20 cellular contexts compared by ENCODE assay signal in the genomic region with DNA sequence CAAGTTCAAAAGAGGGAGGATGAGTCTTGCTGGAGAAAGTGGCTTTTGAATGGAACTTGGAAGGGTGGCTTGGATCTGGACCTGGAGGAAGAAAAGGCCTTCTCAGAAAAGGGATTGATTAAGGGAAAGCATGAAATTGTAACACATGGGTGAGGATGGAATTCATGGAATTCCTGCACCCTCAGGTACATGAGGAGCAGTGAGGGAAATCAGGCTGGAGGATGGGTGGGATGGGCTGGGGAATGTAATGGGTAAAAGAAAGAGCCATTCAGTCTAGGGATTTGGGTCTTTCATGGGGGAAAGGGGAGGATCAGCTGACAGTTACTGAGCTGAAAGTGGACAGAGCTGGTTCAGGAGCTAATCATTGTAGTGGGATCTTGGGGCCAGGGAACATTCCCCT. TPM values are rescaled to one million over a fixed set of nuclear protein-coding genes. Genes with fewer than 3 reads are reported as not detected.
DNase-seq lines count a peak whose midpoint lies in the region; ATAC-seq and TF ChIP-seq lines count a peak whose summit lies in the region.
"Had no signal": no experiment of that assay in that cellular context is flagged by ENCODE, and none has a peak within 500 bp of the region (broad histone marks: within the 10 kb centered on the region; RNA-seq: fewer than 3 reads in every experiment).

No MANE protein-coding gene starts in this region.

- ATAC-seq in HG02981 (IDR thresholded peaks at IDR 0.05; ENCODE audit: unreplicated experiment), result no peak

- no peaks in the 10 kb centered on the region for H3K9me2 ChIP-seq in hepatocyte (replicated peaks; ENCODE audit: insufficient read depth)

- no peak for DNase-seq in hepatocyte (ENCODE audit: low spot score)
- DNase-seq in transverse colon, result no peak
- no peak for DNase-seq in NCI-H2196 (lab: John Stamatoyannopoulos, UW; ENCODE audit: unreplicated experiment)
- DNase-seq in activated gamma-delta T cell (lab: John Stamatoyannopoulos, UW), result no peak
- DNase-seq: C1 segment of cervical spinal cord; DMS 273 treated with DMSO at 0.1 percent for 48 hours; GDM1; H7; NCI-H1105 treated with DMSO at 0.1 percent for 48 hours; NCI-H187; NCI-H446; NK-92 treated with Interleukin-12 subunit alpha and Interleukin-12 subunit beta, amount 100 ng/mL, for 24 hours had no signal

- TF ChIP-seq POLR2A in transverse colon (IDR thresholded peaks at IDR 0.05), result no peak

- H3K4me3 ChIP-seq in hepatocyte, result no peak overlapping the region
- no peak overlapping the region for H3K4me3 ChIP-seq in muscle layer of colon (ENCODE audit: low read depth in 1 of 2, low read length in 2 of 2)
- H3K4me3 ChIP-seq in transverse colon, result no peak overlapping the region
- H3K4me3 ChIP-seq: SJSA1 had no signal

- no peaks in the 10 kb centered on the region for H3K27me3 ChIP-seq in hepatocyte
- no peaks in the 10 kb centered on the region for H3K27me3 ChIP-seq in muscle layer of colon (ENCODE audit: control insufficient read depth in 1 of 2, insufficient read depth in 2 of 2, low read length in 2 of 2)
- no peaks in the 10 kb centered on the region for H3K27me3 ChIP-seq in transverse colon
- H3K27me3 ChIP-seq: SJSA1 had no signal

- in situ Hi-C loops in transverse colon (cut with MboI; ENCODE audit: low pct_ligation_motif_present in 1 of 4, low pct_unique_long_range_greater_than_20kb in 1 of 4, low sequenced_read_pairs in 3 of 4), result loop anchor here in 3 of 4 donors (25.0 kb wide), 5 partner anchors 94 to 719 kb away; partner anchors contain the start of gene ZFP36L2 (in 2 of the 3)

- H3K9me3 ChIP-seq in hepatocyte (ENCODE audit: low read depth) (no peaks in the 10 kb centered on the region), muscle layer of colon (ENCODE audit: low read length) (no peaks in the 10 kb centered on the region), transverse colon (no peaks in the 10 kb centered on the region)
- H3K9me3 ChIP-seq: SJSA1 had no signal

- no peak for TF ChIP-seq CTCF in hepatocyte (IDR thresholded peaks at IDR 0.05; ENCODE audit: poor library complexity)
- TF ChIP-seq CTCF in transverse colon (IDR thresholded peaks at IDR 0.05), result no peak

- H3K27ac ChIP-seq in hepatocyte (peak overlapping the region; percentile 93), muscle layer of colon (ENCODE audit: low read depth, low read length) (peak overlapping the region; percentile 17), transverse colon (peak overlapping the region; percentile 68 to 82 (median 72))

- H3K36me3 ChIP-seq in hepatocyte (replicated peaks; ENCODE audit: insufficient read depth, low read depth) (no peaks in the 10 kb centered on the region), muscle layer of colon (ENCODE audit: insufficient read depth, low read length) (no peaks in the 10 kb centered on the region), transverse colon (no peaks in the 10 kb centered on the region)
- H3K36me3 ChIP-seq: SJSA1 had no signal

- no peak overlapping the region for H3K4me2 ChIP-seq in hepatocyte

- no peaks in the 10 kb centered on the region for H4K20me1 ChIP-seq in hepatocyte (ENCODE audit: insufficient read depth, poor library complexity, severe bottlenecking)

- H3K79me2 ChIP-seq in hepatocyte, result no peaks in the 10 kb centered on the region

- H2AFZ ChIP-seq in hepatocyte, result no peak overlapping the region

- intact Hi-C loops in transverse colon (cut with DNase I; ENCODE audit: low total_unique reads), result no loop called here

- H3K9ac ChIP-seq in muscle layer of colon (ENCODE audit: low read length), result no peak overlapping the region

- no peak for TF ChIP-seq RAD21 in Ishikawa (IDR thresholded peaks at IDR 0.05; ENCODE audit: low read depth)

- H3K4me1 ChIP-seq in hepatocyte (ENCODE audit: insufficient read depth), result peaks cover 36% of the 10 kb centered on the region
- peaks cover 41% of the 10 kb centered on the region for H3K4me1 ChIP-seq in muscle layer of colon (ENCODE audit: insufficient read depth, low read length)
- H3K4me1 ChIP-seq in transverse colon, result peaks cover 10 to 28% (median 17%) of the 10 kb centered on the region in 4 donors

- no peak for TF ChIP-seq EP300 in Ishikawa (IDR thresholded peaks at IDR 0.05; ENCODE audit: borderline replicate concordance)
- no peak for TF ChIP-seq EP300 in transverse colon (IDR thresholded peaks at IDR 0.05; ENCODE audit: low read depth)

TF ChIP-seq in Ishikawa, 13 proteins besides CTCF, POLR2A, EP300 and RAD21:
- TF ChIP-seq MAX (IDR thresholded peaks at IDR 0.05) (no peak), EGR1 (IDR thresholded peaks at IDR 0.05) (no peak), TEAD4 (IDR thresholded peaks at IDR 0.05) (peak; percentile 86), FOXM1 (IDR thresholded peaks at IDR 0.05; ENCODE audit: borderline replicate concordance, low read depth) (no peak)

RNA-seq across cellular contexts. Expression of gene HAAO, which starts 51.2 kb away (rescaled TPM):
- total RNA-seq in hepatocyte, result 18.1 and 22.0 TPM in 2 replicates
- polyA plus RNA-seq in hepatocyte, result 29.4 and 35.4 TPM in 2 replicates
- 10 to 100 TPM in 1 of 4 donors, 1 to 10 TPM in 2, not detected in 1; 1.9 to 29.4 (median 4.0) TPM for total RNA-seq in transverse colon
- total RNA-seq: HT-29, LHCN-M2, OCI-LY7, RPMI7951, SJSA1 had no signal

Comparison
In these comparisons a context has a peak if more than half of its experiments do, and no peak if none do; other contexts are left out.
1. H3K27ac ChIP-seq: peak in every context shown above with its lines; median percentile 93 in hepatocyte; 72 in transverse colon; 17 in muscle layer of colon.